ENCODE assay signal across 12 cellular contexts in the genomic region with DNA sequence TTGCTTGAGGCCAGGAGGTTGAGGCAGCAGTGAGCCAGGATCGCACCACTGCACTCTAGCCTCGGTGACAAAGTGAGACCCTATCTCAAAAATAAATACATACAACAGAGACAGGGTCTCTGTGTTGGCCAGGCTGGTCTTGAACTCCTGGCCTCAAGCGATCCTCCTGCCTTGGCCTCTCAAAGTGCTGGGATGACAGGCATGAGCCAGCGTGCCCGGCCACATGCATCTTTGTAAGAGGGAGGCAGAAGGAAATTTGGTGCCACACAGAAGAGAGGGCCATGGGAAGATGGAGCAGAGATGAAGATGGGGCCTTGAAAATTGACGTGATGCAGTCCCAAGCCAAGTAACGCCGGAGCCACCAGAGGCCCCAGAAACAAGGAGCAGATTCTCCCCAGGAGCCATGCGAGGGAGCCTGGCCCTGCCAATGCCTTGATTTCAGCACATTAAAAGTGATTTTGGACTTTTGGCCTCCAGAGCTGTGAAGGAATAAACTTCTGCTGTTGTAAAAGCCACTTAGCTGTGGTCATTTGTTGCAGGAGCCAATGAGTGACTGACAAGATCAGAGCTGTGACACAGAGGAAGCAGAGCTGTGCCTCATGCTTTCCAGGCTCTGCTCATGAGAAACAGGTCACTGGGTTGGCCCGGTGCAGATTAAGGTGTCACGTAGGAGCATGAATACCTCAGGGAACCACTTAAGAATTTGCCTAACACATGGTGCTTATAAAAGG. TPM values are rescaled to one million over a fixed set of nuclear protein-coding genes. Genes with fewer than 3 reads are reported as not detected.
DNase-seq lines count a peak whose midpoint lies in the region; ATAC-seq and TF ChIP-seq lines count a peak whose summit lies in the region.
"Had no signal": no experiment of that assay in that cellular context is flagged by ENCODE, and none has a peak within 500 bp of the region (broad histone marks: within the 10 kb centered on the region; RNA-seq: fewer than 3 reads in every experiment).

No MANE protein-coding gene starts in this region.

- peaks cover 0 to 1% of the 10 kb centered on the region in 2 donors for H3K36me3 ChIP-seq in lung (ENCODE audit: control insufficient read depth in 2 of 2, insufficient read depth in 2 of 2, low read length in 2 of 2)
- H3K36me3 ChIP-seq in upper lobe of right lung: no peaks in the 10 kb centered on the region

- CTCF ChIA-PET in activated naive CD4-positive, alpha-beta T cell treated with anti-CD3 and anti-CD28 coated beads for 36 hours (lab: Charles Lee): interaction anchor here (0.7 kb wide), 1 partner anchor 30 kb away, joined by 3 read pairs; no protein-coding TSS in a partner anchor

- H3K36me3 Mint-ChIP-seq in activated naive CD4-positive, alpha-beta T cell treated with anti-CD3 and anti-CD28 coated beads for 36 hours (ENCODE audit: low read depth): peaks cover 5% of the 10 kb centered on the region
- peaks cover 5 to 12% of the 10 kb centered on the region in 2 donors for H3K36me3 Mint-ChIP-seq in activated naive CD4-positive, alpha-beta T cell treated with anti-CD3 and anti-CD28 coated beads, Interleukin-2, amount 50 U/mL, for 72 hours
- H3K36me3 Mint-ChIP-seq in activated T-helper 2 cell treated with anti-CD3 and anti-CD28 coated beads, Interferon-gamma antibody, Interleukin-2, Interleukin-4, amounts not matched to agents 10 μg/mL and 5 μg/mL and 100 μg/mL, durations not matched to agents 14 hours and 24 hours and 36 hours (ENCODE audit: low read depth): peaks cover 12% of the 10 kb centered on the region
- H3K36me3 Mint-ChIP-seq: naive B cell had no signal

- H3K27me3 ChIP-seq in lung (ENCODE audit: control insufficient read depth, insufficient read depth) (no peaks in the 10 kb centered on the region), upper lobe of right lung (no peaks in the 10 kb centered on the region)
- H3K27me3 ChIP-seq: SJSA1 had no signal

- peaks cover 9 to 14% of the 10 kb centered on the region in 2 donors for H3K4me1 ChIP-seq in lung (ENCODE audit: control insufficient read depth in 2 of 2, insufficient read depth in 2 of 2, low read length in 2 of 2)
- peaks cover 21% of the 10 kb centered on the region for H3K4me1 ChIP-seq in upper lobe of right lung

- no peak overlapping the region for H3K4me3 ChIP-seq in lung
- H3K4me3 ChIP-seq in upper lobe of right lung: no peak overlapping the region
- H3K4me3 ChIP-seq: SJSA1 had no signal

- H3K9me3 ChIP-seq in lung (ENCODE audit: control insufficient read depth in 2 of 2, insufficient read depth in 1 of 2, low read length in 1 of 2) (no peaks in the 10 kb centered on the region), upper lobe of right lung (no peaks in the 10 kb centered on the region)

- peaks cover 19% of the 10 kb centered on the region for H3K4me1 Mint-ChIP-seq in activated naive CD4-positive, alpha-beta T cell treated with anti-CD3 and anti-CD28 coated beads for 36 hours (ENCODE audit: low read depth)
- H3K4me1 Mint-ChIP-seq in activated T-helper 2 cell treated with anti-CD3 and anti-CD28 coated beads, Interferon-gamma antibody, Interleukin-2, Interleukin-4, amounts not matched to agents 10 μg/mL and 5 μg/mL and 100 μg/mL, durations not matched to agents 14 hours and 24 hours and 36 hours (ENCODE audit: low read depth): peaks cover 24% of the 10 kb centered on the region

- WGBS in lung, 2 donors: 74 to 93% methylated on average over 11 of the region's 11 CpGs

- peak; percentile 32 for DNase-seq in activated naive CD4-positive, alpha-beta T cell treated with anti-CD3 and anti-CD28 coated beads for 36 hours
- no peak for DNase-seq in activated naive CD4-positive, alpha-beta T cell treated with anti-CD3 and anti-CD28 coated beads, Interleukin-2, amount 50 U/mL, for 72 hours (ENCODE audit: low spot score in 2 of 2)
- DNase-seq in activated T-helper 2 cell treated with anti-CD3 and anti-CD28 coated beads, Interferon-gamma antibody, Interleukin-2, Interleukin-4, amounts not matched to agents 10 μg/mL and 5 μg/mL and 100 μg/mL, durations not matched to agents 14 hours and 24 hours and 36 hours (ENCODE audit: low spot score): no peak
- DNase-seq in lung (ENCODE audit: low spot score) (peak; percentile 62), upper lobe of right lung (no peak)
- DNase-seq: GDM1, naive B cell, NCI-H510A treated with DMSO at 0.1 percent for 48 hours had no signal

- no peak for TF ChIP-seq CTCF in lung (IDR thresholded peaks at IDR 0.05; ENCODE audit: control extremely low read depth, extremely low read depth)
- no peak for TF ChIP-seq CTCF in upper lobe of right lung (IDR thresholded peaks at IDR 0.05)

- intact Hi-C loops in activated naive CD4-positive, alpha-beta T cell treated with anti-CD3 and anti-CD28 coated beads for 36 hours (cut with micrococcal nuclease): loop anchor here (5.0 kb wide), 2 partner anchors 432 to 557 kb away; a partner anchor contains a TSS
- intact Hi-C loops in activated T-helper 2 cell treated with anti-CD3 and anti-CD28 coated beads, Interferon-gamma antibody, Interleukin-2, Interleukin-4, amounts not matched to agents 10 μg/mL and 5 μg/mL and 100 μg/mL, durations not matched to agents 14 hours and 24 hours and 36 hours (cut with micrococcal nuclease): loop anchor here (10.0 kb wide), 1 partner anchor 429 kb away; no protein-coding TSS in a partner anchor
- intact Hi-C loops in upper lobe of right lung (cut with DNase I): no loop called here

- no peaks in the 10 kb centered on the region for H3K9me3 Mint-ChIP-seq in activated naive CD4-positive, alpha-beta T cell treated with anti-CD3 and anti-CD28 coated beads for 36 hours
- H3K9me3 Mint-ChIP-seq in activated naive CD4-positive, alpha-beta T cell treated with anti-CD3 and anti-CD28 coated beads, Interleukin-2, amount 50 U/mL, for 72 hours: no peaks in the 10 kb centered on the region
- no peaks in the 10 kb centered on the region for H3K9me3 Mint-ChIP-seq in activated T-helper 2 cell treated with anti-CD3 and anti-CD28 coated beads, Interferon-gamma antibody, Interleukin-2, Interleukin-4, amounts not matched to agents 10 μg/mL and 5 μg/mL and 100 μg/mL, durations not matched to agents 14 hours and 24 hours and 36 hours
- H3K9me3 Mint-ChIP-seq: naive B cell had no signal

- no peak for ATAC-seq in activated naive CD4-positive, alpha-beta T cell treated with anti-CD3 and anti-CD28 coated beads, Interleukin-2, amount 50 U/mL, for 72 hours
- no peak for ATAC-seq in lung (ENCODE audit: insufficient read depth, low FRiP score)
- ATAC-seq in upper lobe of right lung: peak; percentile 57
- ATAC-seq in HG02588 (IDR thresholded peaks at IDR 0.05; ENCODE audit: unreplicated experiment): no peak
- no peak for ATAC-seq in HG03025 (IDR thresholded peaks at IDR 0.05; ENCODE audit: low FRiP score, unreplicated experiment)
- ATAC-seq in GM19395 (IDR thresholded peaks at IDR 0.05; ENCODE audit: unreplicated experiment): no peak

- no peak overlapping the region for H3K27ac Mint-ChIP-seq in activated naive CD4-positive, alpha-beta T cell treated with anti-CD3 and anti-CD28 coated beads for 36 hours
- no peak overlapping the region for H3K27ac Mint-ChIP-seq in activated naive CD4-positive, alpha-beta T cell treated with anti-CD3 and anti-CD28 coated beads, Interleukin-2, amount 50 U/mL, for 72 hours
- H3K27ac Mint-ChIP-seq in activated T-helper 2 cell treated with anti-CD3 and anti-CD28 coated beads, Interferon-gamma antibody, Interleukin-2, Interleukin-4, amounts not matched to agents 10 μg/mL and 5 μg/mL and 100 μg/mL, durations not matched to agents 14 hours and 24 hours and 36 hours: peak overlapping the region; percentile 52

- H3K27ac ChIP-seq in lung (ENCODE audit: low read depth in 1 of 2, low read length in 1 of 2) (peak overlapping the region in 1 of 2 donors; percentile 86), upper lobe of right lung (peak overlapping the region; percentile 53)
- H3K27ac ChIP-seq: SJSA1 had no signal

- H3K27me3 Mint-ChIP-seq in activated naive CD4-positive, alpha-beta T cell treated with anti-CD3 and anti-CD28 coated beads for 36 hours (ENCODE audit: low read depth): no peaks in the 10 kb centered on the region
- no peaks in the 10 kb centered on the region for H3K27me3 Mint-ChIP-seq in activated T-helper 2 cell treated with anti-CD3 and anti-CD28 coated beads, Interferon-gamma antibody, Interleukin-2, Interleukin-4, amounts not matched to agents 10 μg/mL and 5 μg/mL and 100 μg/mL, durations not matched to agents 14 hours and 24 hours and 36 hours (ENCODE audit: low read depth)
- H3K27me3 Mint-ChIP-seq: naive B cell had no signal

- no peak overlapping the region for H3K4me3 Mint-ChIP-seq in activated naive CD4-positive, alpha-beta T cell treated with anti-CD3 and anti-CD28 coated beads for 36 hours
- no peak overlapping the region for H3K4me3 Mint-ChIP-seq in activated T-helper 2 cell treated with anti-CD3 and anti-CD28 coated beads, Interferon-gamma antibody, Interleukin-2, Interleukin-4, amounts not matched to agents 10 μg/mL and 5 μg/mL and 100 μg/mL, durations not matched to agents 14 hours and 24 hours and 36 hours (ENCODE audit: low read depth)

RNA-seq across cellular contexts. Expression of a gene that starts 2.6 kb away (rescaled TPM):
- 10 to 100 TPM; 26.0 to 26.8 TPM for total RNA-seq in activated naive CD4-positive, alpha-beta T cell treated with anti-CD3 and anti-CD28 coated beads for 36 hours
- total RNA-seq in activated naive CD4-positive, alpha-beta T cell treated with anti-CD3 and anti-CD28 coated beads, Interleukin-2, amount 50 U/mL, for 72 hours: 10 to 100 TPM; 15.6 to 40.0 TPM
- total RNA-seq in activated T-helper 2 cell treated with anti-CD3 and anti-CD28 coated beads, Interferon-gamma antibody, Interleukin-2, Interleukin-4, amounts not matched to agents 10 μg/mL and 5 μg/mL and 100 μg/mL, durations not matched to agents 14 hours and 24 hours and 36 hours: 48.1 and 49.5 TPM in 2 replicates
- total RNA-seq in lung: 10 to 100 TPM; 26.5 to 69.8 TPM
- 10 to 100 TPM; 54.9 to 71.8 TPM for polyA plus RNA-seq in lung
- total RNA-seq in upper lobe of right lung: 59.5 TPM

RNA-seq across cellular contexts. Expression of a gene that starts 10.4 kb away (rescaled TPM):
- total RNA-seq in activated naive CD4-positive, alpha-beta T cell treated with anti-CD3 and anti-CD28 coated beads for 36 hours: 10 to 100 TPM; 14.2 to 14.8 TPM
- 10 to 100 TPM in 1 of 2 donors, 1 to 10 TPM in 1; 5.9 to 21.6 TPM for total RNA-seq in activated naive CD4-positive, alpha-beta T cell treated with anti-CD3 and anti-CD28 coated beads, Interleukin-2, amount 50 U/mL, for 72 hours
- total RNA-seq in activated T-helper 2 cell treated with anti-CD3 and anti-CD28 coated beads, Interferon-gamma antibody, Interleukin-2, Interleukin-4, amounts not matched to agents 10 μg/mL and 5 μg/mL and 100 μg/mL, durations not matched to agents 14 hours and 24 hours and 36 hours: 12.0 and 15.5 TPM in 2 replicates
- 10 to 100 TPM; 30.6 to 37.9 TPM for total RNA-seq in lung
- polyA plus RNA-seq in lung: 10 to 100 TPM; 23.2 to 80.9 TPM
- 48.7 TPM for total RNA-seq in upper lobe of right lung

RNA-seq across cellular contexts. Expression of a gene that starts 34.3 kb away (rescaled TPM):
- 100 to 1,000 TPM; 185 to 186 TPM for total RNA-seq in activated naive CD4-positive, alpha-beta T cell treated with anti-CD3 and anti-CD28 coated beads for 36 hours
- total RNA-seq in activated naive CD4-positive, alpha-beta T cell treated with anti-CD3 and anti-CD28 coated beads, Interleukin-2, amount 50 U/mL, for 72 hours: 100 to 1,000 TPM; 142 to 148 TPM
- total RNA-seq in activated T-helper 2 cell treated with anti-CD3 and anti-CD28 coated beads, Interferon-gamma antibody, Interleukin-2, Interleukin-4, amounts not matched to agents 10 μg/mL and 5 μg/mL and 100 μg/mL, durations not matched to agents 14 hours and 24 hours and 36 hours: 181 and 194 TPM in 2 replicates
- total RNA-seq in lung (100 to 1,000 TPM in 1 of 2 donors, 10 to 100 TPM in 1; 29.9 to 101 TPM), upper lobe of right lung (80.7 TPM)
- polyA plus RNA-seq in lung: 10 to 100 TPM; 84.1 to 86.2 TPM

Comparison
In these comparisons a context has a peak if more than half of its experiments do, and no peak if none do; other contexts are left out.
1. DNase-seq: peak in activated naive CD4-positive, alpha-beta T cell treated with anti-CD3 and anti-CD28 coated beads for 36 hours (single experiment) and lung (single experiment); none in activated naive CD4-positive, alpha-beta T cell treated with anti-CD3 and anti-CD28 coated beads, Interleukin-2, amount 50 U/mL, for 72 hours (0 of 2), activated T-helper 2 cell treated with anti-CD3 and anti-CD28 coated beads, Interferon-gamma antibody, Interleukin-2, Interleukin-4, amounts not matched to agents 10 μg/mL and 5 μg/mL and 100 μg/mL, durations not matched to agents 14 hours and 24 hours and 36 hours (single experiment) and upper lobe of right lung (single experiment).